10 cellular contexts compared by ENCODE assay signal in genomic region chr5:140553657-140554056, GRCh38. TPM values are rescaled to one million over a fixed set of nuclear protein-coding genes. Genes with fewer than 3 reads are reported as not detected.
DNase-seq lines count a peak whose midpoint lies in the region; ATAC-seq and TF ChIP-seq lines count a peak whose summit lies in the region.
"Had no signal": no experiment of that assay in that cellular context is flagged by ENCODE, and none has a peak within 500 bp of the region (broad histone marks: within the 10 kb centered on the region; RNA-seq: fewer than 3 reads in every experiment).

No MANE protein-coding gene starts in this region.

- peak overlapping the region; percentile 3 for H3K27ac Mint-ChIP-seq in Caco-2 (ENCODE audit: unreplicated experiment)
- peak overlapping the region; percentile 75 for H3K27ac Mint-ChIP-seq in activated T-helper 17 cell treated with anti-CD3 and anti-CD28 coated beads, Interleukin-2, amount 50 U/mL, for 72 hours
- peak overlapping the region; percentile 6 to 88 (median 59) for H3K27ac Mint-ChIP-seq in naive thymus-derived CD8-positive, alpha-beta T cell

- H3K9me3 Mint-ChIP-seq in Caco-2 (ENCODE audit: unreplicated experiment), result no peaks in the 10 kb centered on the region
- no peaks in the 10 kb centered on the region for H3K9me3 Mint-ChIP-seq in activated T-helper 17 cell treated with anti-CD3 and anti-CD28 coated beads, Interleukin-2, amount 50 U/mL, for 72 hours
- H3K9me3 Mint-ChIP-seq in naive thymus-derived CD8-positive, alpha-beta T cell, result no peaks in the 10 kb centered on the region

- no peaks in the 10 kb centered on the region for H3K27me3 ChIP-seq in Caco-2 (replicated peaks; ENCODE audit: control insufficient read depth, insufficient read depth, low read length)
- H3K27me3 ChIP-seq in IMR-90 (ENCODE audit: control insufficient read depth, insufficient read depth, low read length), result no peaks in the 10 kb centered on the region
- H3K27me3 ChIP-seq in upper lobe of left lung, result no peaks in the 10 kb centered on the region

- H3K9ac ChIP-seq in IMR-90 (ENCODE audit: low read depth, low read length), result no peak overlapping the region

- H4K8ac ChIP-seq in IMR-90 (ENCODE audit: low read depth in 2 of 2, low read length in 2 of 2), result no peak overlapping the region

- TF ChIP-seq POLR2A in IMR-90 (IDR thresholded peaks at IDR 0.05; ENCODE audit: low read depth, low read length), result no peak
- no peak for TF ChIP-seq POLR2A in upper lobe of left lung (IDR thresholded peaks at IDR 0.05)

- H2BK120ac ChIP-seq in IMR-90 (ENCODE audit: low read depth, low read length), result no peak overlapping the region

- BruUV-seq in Caco-2 (replicated peaks; lab: Mats Ljungman, UMichigan) (no TSS peak), IMR-90 (replicated peaks; lab: Mats Ljungman, UMichigan) (no TSS peak)

- peaks cover 24 to 81% of the 10 kb centered on the region in 2 experiments for H3K79me1 ChIP-seq in IMR-90 (ENCODE audit: low read depth in 1 of 2, low read length in 2 of 2)

- CTCF ChIA-PET in Caco-2 (lab: Charles Lee), result interaction anchor here (0.6 kb wide), 1 partner anchor 208 kb away, joined by 4 read pairs; no protein-coding TSS in a partner anchor
- CTCF ChIA-PET in IMR-90 (lab: Yijun Ruan, JAX), result interaction anchor here (0.9 kb wide), 1 partner anchor 17 kb away, joined by 11 read pairs; no protein-coding TSS in a partner anchor

- H3K4ac ChIP-seq in IMR-90 (ENCODE audit: low read depth, low read length), result no peak overlapping the region

- no peak overlapping the region for H4K5ac ChIP-seq in IMR-90 (ENCODE audit: low read depth, low read length)

- H2AK5ac ChIP-seq in IMR-90 (ENCODE audit: low read depth, low read length), result no peak overlapping the region

- H3K27me3 Mint-ChIP-seq in Caco-2 (ENCODE audit: insufficient read depth, unreplicated experiment), result no peaks in the 10 kb centered on the region
- H3K27me3 Mint-ChIP-seq in activated T-helper 17 cell treated with anti-CD3 and anti-CD28 coated beads, Interleukin-2, amount 50 U/mL, for 72 hours, result no peaks in the 10 kb centered on the region
- H3K27me3 Mint-ChIP-seq in naive thymus-derived CD8-positive, alpha-beta T cell, result no peaks in the 10 kb centered on the region

- peak overlapping the region; percentile 41 for H3K23ac ChIP-seq in IMR-90 (ENCODE audit: low read depth, low read length)

- intact Hi-C loops in Caco-2 (cut with micrococcal nuclease; ENCODE audit: unreplicated experiment) (no loop called here), IMR-90 (cut with micrococcal nuclease) (no loop called here), posterior vena cava (cut with DNase I) (no loop called here)

- no peak for TF ChIP-seq EP300 in upper lobe of left lung (IDR thresholded peaks at IDR 0.05)

- no peaks in the 10 kb centered on the region for H3K9me3 ChIP-seq in Caco-2
- H3K9me3 ChIP-seq in IMR-90 (ENCODE audit: control insufficient read depth, insufficient read depth, low read length), result no peaks in the 10 kb centered on the region
- H3K9me3 ChIP-seq in upper lobe of left lung, result no peaks in the 10 kb centered on the region

- TF ChIP-seq RAD21 in IMR-90 (IDR thresholded peaks at IDR 0.05; ENCODE audit: low read length), result no peak

- in situ Hi-C loops in IMR-90 (cut with MboI; ENCODE audit: low sequenced_read_pairs), result no loop called here

- H3K27ac ChIP-seq in IMR-90 (ENCODE audit: insufficient read depth, low read length), result no peak overlapping the region
- H3K27ac ChIP-seq in upper lobe of left lung, result peak overlapping the region in 1 of 4 donors; percentile 25

- no peak overlapping the region for H3K4me2 ChIP-seq in IMR-90 (ENCODE audit: low read depth, low read length)

- DNase-seq in Caco-2 (no peak), IMR-90 (peak; percentile 40), posterior vena cava (ENCODE audit: low spot score) (no peak), upper lobe of left lung (no peak)
- DNase-seq in naive thymus-derived CD8-positive, alpha-beta T cell, result no peak
- no peak for DNase-seq in stimulated activated naive CD4-positive, alpha-beta T cell (lab: John Stamatoyannopoulos, UW)
- DNase-seq: left colon, NCI-H510A treated with DMSO at 0.1 percent for 48 hours had no signal

- H3K4me1 ChIP-seq in Caco-2, result peaks cover 14% of the 10 kb centered on the region; the same call in 1 of the 2 replicates
- H3K4me1 ChIP-seq in IMR-90 (ENCODE audit: control insufficient read depth, insufficient read depth, low read length), result peaks cover 16% of the 10 kb centered on the region
- H3K4me1 ChIP-seq in upper lobe of left lung, result peaks cover 35 to 57% (median 47%) of the 10 kb centered on the region in 4 donors

- WGBS in IMR-90 (ENCODE audit: extremely low coverage in 2 of 2, insufficient read length in 1 of 2), 2 experiments, result 71% methylated on average over 1 of the region's 2 CpGs; no CpG with 5 or more reads in 1 of the 2 experiments
- 56 to 64% methylated on average over 2 of the region's 2 CpGs for WGBS in upper lobe of left lung, 2 donors

- TF ChIP-seq CTCF in Caco-2 (IDR thresholded peaks at IDR 0.05; ENCODE audit: insufficient read depth in 1 of 2, low read depth in 1 of 2, low read length in 1 of 2, severe bottlenecking in 1 of 2, unreplicated experiment in 1 of 2), result no peak
- no peak for TF ChIP-seq CTCF in IMR-90 (conservative IDR thresholded peaks at IDR 0.05; ENCODE audit: low read depth, low read length)
- no peak for TF ChIP-seq CTCF in upper lobe of left lung (IDR thresholded peaks at IDR 0.05)

- H3K9me1 ChIP-seq in IMR-90 (ENCODE audit: insufficient read depth, low read length), result peaks cover 9% of the 10 kb centered on the region

- H3K36me3 ChIP-seq in Caco-2 (ENCODE audit: control insufficient read depth, insufficient read depth, low read length) (peaks cover 6% of the 10 kb centered on the region), IMR-90 (ENCODE audit: control insufficient read depth, insufficient read depth, low read length) (peaks cover 32% of the 10 kb centered on the region), upper lobe of left lung (peaks cover 14 to 43% (median 27%) of the 10 kb centered on the region in 4 donors)

- no peak overlapping the region for H4K91ac ChIP-seq in IMR-90 (ENCODE audit: insufficient read depth, low read depth, low read length)

- H2BK20ac ChIP-seq in IMR-90 (ENCODE audit: low read depth, low read length), result no peak overlapping the region

- H3K4me1 Mint-ChIP-seq in Caco-2 (ENCODE audit: low read depth, unreplicated experiment), result peaks cover 35% of the 10 kb centered on the region
- H3K4me1 Mint-ChIP-seq in activated T-helper 17 cell treated with anti-CD3 and anti-CD28 coated beads, Interleukin-2, amount 50 U/mL, for 72 hours, result peaks cover 44% of the 10 kb centered on the region
- H3K4me1 Mint-ChIP-seq in naive thymus-derived CD8-positive, alpha-beta T cell, result peaks cover 44 to 69% (median 62%) of the 10 kb centered on the region in 4 donors

- ATAC-seq in IMR-90 (ENCODE audit: low read depth) (no peak), GM21576 (IDR thresholded peaks at IDR 0.05; ENCODE audit: unreplicated experiment) (no peak), upper lobe of left lung (ENCODE audit: low FRiP score in 2 of 2) (no peak)
- peak; percentile 59 for ATAC-seq in activated T-helper 17 cell treated with anti-CD3 and anti-CD28 coated beads, Interleukin-2, amount 50 U/mL, for 72 hours (replicated peaks)
- ATAC-seq in naive thymus-derived CD8-positive, alpha-beta T cell, result no peak
- ATAC-seq: left colon had no signal

- H3K4me3 ChIP-seq in Caco-2 (ENCODE audit: low read depth, low read length) (no peak overlapping the region), IMR-90 (ENCODE audit: insufficient read depth, low read depth, low read length) (no peak overlapping the region), upper lobe of left lung (no peak overlapping the region)

- no peak overlapping the region for H3K4me3 Mint-ChIP-seq in Caco-2 (ENCODE audit: unreplicated experiment)
- H3K4me3 Mint-ChIP-seq in activated T-helper 17 cell treated with anti-CD3 and anti-CD28 coated beads, Interleukin-2, amount 50 U/mL, for 72 hours, result peak overlapping the region; percentile 63
- H3K4me3 Mint-ChIP-seq in naive thymus-derived CD8-positive, alpha-beta T cell, result peak overlapping the region in 6 of 10 donors; percentile 2 to 43 (median 4)

- peaks cover 84% of the 10 kb centered on the region for H3K36me3 Mint-ChIP-seq in Caco-2 (ENCODE audit: insufficient read depth, unreplicated experiment)
- peaks cover 91% of the 10 kb centered on the region for H3K36me3 Mint-ChIP-seq in activated T-helper 17 cell treated with anti-CD3 and anti-CD28 coated beads, Interleukin-2, amount 50 U/mL, for 72 hours (ENCODE audit: low read depth)
- H3K36me3 Mint-ChIP-seq in naive thymus-derived CD8-positive, alpha-beta T cell, result peaks cover 0 to 39% (median 7%) of the 10 kb centered on the region in 3 donors

- no peak overlapping the region for H3K56ac ChIP-seq in IMR-90 (ENCODE audit: extremely low read depth, insufficient read depth, low read length)

- H2BK15ac ChIP-seq in IMR-90 (ENCODE audit: low read depth, low read length), result no peak overlapping the region

- H2AFZ ChIP-seq in IMR-90 (replicated peaks; ENCODE audit: low read length, poor library complexity), result no peak overlapping the region

- H2BK5ac ChIP-seq in IMR-90 (ENCODE audit: low read depth, low read length, poor library complexity, severe bottlenecking), result no peak overlapping the region

- POLR2A ChIA-PET in Caco-2 (lab: Charles Lee) (no interaction called here), IMR-90 (lab: Charles Lee; ENCODE audit: unreplicated experiment) (no interaction called here)
- POLR2A ChIA-PET in naive thymus-derived CD8-positive, alpha-beta T cell (lab: Charles Lee), result interaction anchor here (0.7 to 1.4 kb wide), 2 partner anchors 16 to 157 kb away, joined by 3 to 4 read pairs; no protein-coding TSS in a partner anchor

- dilution Hi-C loops in IMR-90 (cut with HindIII; ENCODE audit: low sequenced_read_pairs, unreplicated experiment), result no loop called here

- no peak overlapping the region for H3K14ac ChIP-seq in IMR-90 (replicated peaks; ENCODE audit: low read depth, low read length)

- no peak overlapping the region for H2AK9ac ChIP-seq in IMR-90 (replicated peaks; ENCODE audit: low read depth, low read length, poor library complexity)

- peaks cover 32% of the 10 kb centered on the region for H4K20me1 ChIP-seq in IMR-90 (ENCODE audit: insufficient read depth, low read length)

- no peak overlapping the region for H3K18ac ChIP-seq in IMR-90 (ENCODE audit: low read depth, low read length)

RNA-seq across cellular contexts. Expression of gene SRA1, which starts 3.6 kb away (rescaled TPM):
- total RNA-seq in Caco-2 (2022) (44.0 and 50.3 TPM in 2 replicates), IMR-90 (2012; rRNA removed) (52.9 and 53.9 TPM in 2 replicates), posterior vena cava (10 to 100 TPM; 27.9 to 28.0 TPM), upper lobe of left lung (10 to 100 TPM; 23.1 to 31.6 (median 29.6) TPM)
- polyA plus RNA-seq in IMR-90 (2012; rRNA removed), result 54.8 TPM in 2 replicates
- 33.8 and 41.7 TPM in 2 replicates for polyA plus RNA-seq in IMR-90 (2012; cell fraction: cytosol; rRNA removed)
- polyA plus RNA-seq in IMR-90 (2012; cell fraction: nucleus; rRNA removed; ENCODE audit: low replicate concordance), result 59.4 and 90.9 TPM in 2 replicates
- total RNA-seq in activated T-helper 17 cell treated with anti-CD3 and anti-CD28 coated beads, Interleukin-2, amount 50 U/mL, for 72 hours, result 10 to 100 TPM; 32.3 to 39.1 TPM
- 10 to 100 TPM; 27.8 to 28.3 TPM for total RNA-seq in naive thymus-derived CD8-positive, alpha-beta T cell
- 10 to 100 TPM; 26.7 to 37.5 (median 37.1) TPM for polyA plus RNA-seq in naive thymus-derived CD8-positive, alpha-beta T cell

RNA-seq across cellular contexts. Expression of gene EIF4EBP3, which starts 6.2 kb away (rescaled TPM):
- total RNA-seq in Caco-2 (2022), result 7.6 and 8.0 TPM in 2 replicates
- total RNA-seq in IMR-90 (2012; rRNA removed), result 0.28 and 0.36 TPM in 2 replicates
- 1.7 and 2.1 TPM in 2 replicates for polyA plus RNA-seq in IMR-90 (2012; rRNA removed)
- 0.38 and 1.7 TPM in 2 replicates for polyA plus RNA-seq in IMR-90 (2012; cell fraction: cytosol; rRNA removed)
- polyA plus RNA-seq in IMR-90 (2012; cell fraction: nucleus; rRNA removed; ENCODE audit: low replicate concordance), result 1.2 and 3.6 TPM in 2 replicates
- 10 to 100 TPM in 1 of 2 donors, 1 to 10 TPM in 1; 8.9 to 11.8 TPM for total RNA-seq in activated T-helper 17 cell treated with anti-CD3 and anti-CD28 coated beads, Interleukin-2, amount 50 U/mL, for 72 hours
- total RNA-seq in naive thymus-derived CD8-positive, alpha-beta T cell, result 10 to 100 TPM; 24.5 to 27.3 TPM
- polyA plus RNA-seq in naive thymus-derived CD8-positive, alpha-beta T cell, result 10 to 100 TPM; 50.4 to 79.6 (median 71.5) TPM
- total RNA-seq in posterior vena cava, result 10 to 100 TPM in 1 of 2 donors, 1 to 10 TPM in 1; 8.5 to 11.0 TPM
- total RNA-seq in upper lobe of left lung, result 10 to 100 TPM; 12.1 to 32.5 (median 21.0) TPM

RNA-seq across cellular contexts. Expression of gene APBB3, which starts 10.7 kb away (rescaled TPM):
- total RNA-seq in Caco-2 (2022), result 23.4 and 25.1 TPM in 2 replicates
- total RNA-seq in IMR-90 (2012; rRNA removed), result 6.6 and 8.1 TPM in 2 replicates
- polyA plus RNA-seq in IMR-90 (2012; rRNA removed), result 21.4 and 23.8 TPM in 2 replicates
- polyA plus RNA-seq in IMR-90 (2012; cell fraction: cytosol; rRNA removed), result 13.8 and 13.9 TPM in 2 replicates
- polyA plus RNA-seq in IMR-90 (2012; cell fraction: nucleus; rRNA removed; ENCODE audit: low replicate concordance), result 215 and 346 TPM in 2 replicates
- 10 to 100 TPM; 20.5 to 56.6 TPM for total RNA-seq in activated T-helper 17 cell treated with anti-CD3 and anti-CD28 coated beads, Interleukin-2, amount 50 U/mL, for 72 hours
- 10 to 100 TPM; 75.6 to 77.5 TPM for total RNA-seq in naive thymus-derived CD8-positive, alpha-beta T cell
- polyA plus RNA-seq in naive thymus-derived CD8-positive, alpha-beta T cell, result 1 to 10 TPM; 2.5 to 4.6 (median 3.7) TPM
- 10 to 100 TPM; 12.5 to 19.7 TPM for total RNA-seq in posterior vena cava
- total RNA-seq in upper lobe of left lung, result 100 to 1,000 TPM in 1 of 6 donors, 10 to 100 TPM in 5; 14.1 to 127 (median 28.4) TPM

RNA-seq across cellular contexts. Expression of gene SLC35A4, which starts 11.0 kb away (rescaled TPM):
- total RNA-seq in Caco-2 (2022), result 79.5 and 91.3 TPM in 2 replicates
- 17.2 and 19.2 TPM in 2 replicates for total RNA-seq in IMR-90 (2012; rRNA removed)
- 66.4 and 69.7 TPM in 2 replicates for polyA plus RNA-seq in IMR-90 (2012; rRNA removed)
- polyA plus RNA-seq in IMR-90 (2012; cell fraction: cytosol; rRNA removed), result 47.0 and 70.6 TPM in 2 replicates
- 35.4 and 42.1 TPM in 2 replicates for polyA plus RNA-seq in IMR-90 (2012; cell fraction: nucleus; rRNA removed; ENCODE audit: low replicate concordance)
- 10 to 100 TPM; 56.0 to 89.6 TPM for total RNA-seq in activated T-helper 17 cell treated with anti-CD3 and anti-CD28 coated beads, Interleukin-2, amount 50 U/mL, for 72 hours
- 10 to 100 TPM; 53.6 to 58.3 TPM for total RNA-seq in naive thymus-derived CD8-positive, alpha-beta T cell
- 100 to 1,000 TPM in 2 of 3 donors, 10 to 100 TPM in 1; 92.8 to 142 (median 113) TPM for polyA plus RNA-seq in naive thymus-derived CD8-positive, alpha-beta T cell
- 10 to 100 TPM; 43.9 to 55.0 TPM for total RNA-seq in posterior vena cava
- total RNA-seq in upper lobe of left lung, result 10 to 100 TPM; 30.4 to 92.3 (median 56.7) TPM

Comparison
In these comparisons a context has a peak if more than half of its experiments do, and no peak if none do; other contexts are left out.
1. H3K27ac Mint-ChIP-seq: peak in every context shown above with its lines; median percentile 75 in activated T-helper 17 cell treated with anti-CD3 and anti-CD28 coated beads, Interleukin-2, amount 50 U/mL, for 72 hours; 59 in naive thymus-derived CD8-positive, alpha-beta T cell; 3 in Caco-2.